16 cellular contexts compared by ENCODE assay signal in the genomic region with DNA sequence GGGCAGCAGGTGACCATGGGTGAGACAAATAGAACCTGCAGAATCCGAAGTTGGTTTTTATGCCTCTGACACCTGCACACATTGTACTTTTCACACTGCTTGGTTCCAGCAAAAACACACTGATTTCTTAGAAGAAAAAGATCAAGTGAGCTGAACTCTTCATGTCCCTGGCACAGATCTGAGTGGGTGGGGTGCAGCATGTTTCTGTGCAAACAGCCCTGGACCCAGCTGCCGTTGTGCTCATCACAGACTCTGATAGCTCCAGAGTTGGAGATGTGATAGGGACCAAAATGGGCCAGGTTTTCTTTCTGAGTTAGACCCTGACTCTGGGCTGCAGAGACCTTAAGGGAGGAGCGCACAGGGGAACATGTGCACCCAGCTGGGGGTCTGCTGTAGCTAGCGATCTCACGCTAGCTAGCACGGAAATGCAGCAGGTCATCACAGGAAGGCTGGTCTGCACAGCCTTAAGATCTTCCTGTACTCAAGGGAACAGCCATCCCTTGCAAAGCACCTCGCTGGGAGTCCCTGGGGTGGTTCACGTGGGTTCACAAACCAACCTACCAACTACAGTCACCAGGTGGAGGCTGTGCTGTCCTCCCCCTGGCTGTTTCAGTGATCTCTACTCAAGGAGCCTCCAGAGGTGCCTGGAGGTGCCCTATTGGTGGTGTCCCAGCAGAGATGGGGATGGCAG.
A peak's percentile ranks its signal among the peaks of the same experiment; 100 is the strongest.
DNase-seq lines count a peak whose midpoint lies in the region; ATAC-seq and TF ChIP-seq lines count a peak whose summit lies in the region.
"Had no signal": no experiment of that assay in that cellular context is flagged by ENCODE, and none has a peak within 500 bp of the region (broad histone marks: within the 10 kb centered on the region; RNA-seq: fewer than 3 reads in every experiment).

No MANE protein-coding gene starts in this region.

- WGBS in neuronal stem cell (ENCODE audit: extremely low coverage in 2 of 2, insufficient read length in 2 of 2, insufficient replicate concordance in 1 of 2), 2 donors = no CpG with 5 or more reads among the region's 8 CpGs

- no peak overlapping the region for H2BK12ac ChIP-seq in neuronal stem cell (ENCODE audit: low read length)

- no peak overlapping the region for H3K4me3 Mint-ChIP-seq in type B pancreatic cell

- H3K36me3 ChIP-seq in neuronal stem cell (replicated peaks in 1 of 2; ENCODE audit: control insufficient read depth in 2 of 2, insufficient read depth in 2 of 2, low read length in 2 of 2) = no peaks in the 10 kb centered on the region
- H3K36me3 ChIP-seq: HAP-1 had no signal

- H3K79me1 ChIP-seq in neuronal stem cell (ENCODE audit: low read depth, low read length) = no peaks in the 10 kb centered on the region

- peak overlapping the region; percentile 6 for H3K27ac ChIP-seq in neuronal stem cell (replicated peaks; ENCODE audit: low read length)
- H3K27ac ChIP-seq: PC-9 had no signal

- H4K8ac ChIP-seq in neuronal stem cell (ENCODE audit: low read depth, low read length) = no peak overlapping the region

- H3K27me3 Mint-ChIP-seq in type B pancreatic cell = peaks cover 30% of the 10 kb centered on the region

- no peak overlapping the region for H3K4me2 ChIP-seq in neuronal stem cell (ENCODE audit: insufficient read depth, low read length, poor library complexity, severe bottlenecking)
- H3K4me2 ChIP-seq: PC-9 had no signal

- H3K23ac ChIP-seq in neuronal stem cell (ENCODE audit: low read depth, low read length, poor library complexity) = no peak overlapping the region

- peaks cover 0 to 19% of the 10 kb centered on the region in 2 donors for H3K4me1 ChIP-seq in neuronal stem cell (ENCODE audit: control insufficient read depth in 2 of 2, insufficient read depth in 1 of 2, low read depth in 1 of 2, low read length in 2 of 2)
- H3K4me1 ChIP-seq: Caco-2, HAP-1 had no signal

- peaks cover 6% of the 10 kb centered on the region for H3K9me3 Mint-ChIP-seq in type B pancreatic cell

- H2BK15ac ChIP-seq in neuronal stem cell (ENCODE audit: low read length) = no peak overlapping the region

- H3K36me3 Mint-ChIP-seq in type B pancreatic cell = no peaks in the 10 kb centered on the region

- peak overlapping the region; percentile 5 for H2AK5ac ChIP-seq in neuronal stem cell (ENCODE audit: low read depth, low read length)

- peak overlapping the region; percentile 16 for H3K18ac ChIP-seq in neuronal stem cell (ENCODE audit: low read length)

- H3K9me3 ChIP-seq in neuronal stem cell (replicated peaks in 1 of 2; ENCODE audit: control insufficient read depth in 2 of 2, insufficient read depth in 1 of 2, low read depth in 1 of 2, low read length in 2 of 2) = no peaks in the 10 kb centered on the region
- H3K9me3 ChIP-seq: Caco-2, HAP-1 had no signal

- peaks cover 9% of the 10 kb centered on the region for H3K4me1 Mint-ChIP-seq in type B pancreatic cell (ENCODE audit: unreplicated experiment)

- H2AFZ ChIP-seq in neuronal stem cell (ENCODE audit: low read length) = no peak overlapping the region
- H2AFZ ChIP-seq: PC-9 had no signal

- H4K91ac ChIP-seq in neuronal stem cell (ENCODE audit: low read depth, low read length, poor library complexity) = no peak overlapping the region

- no peaks in the 10 kb centered on the region for H3K27me3 ChIP-seq in neuronal stem cell (ENCODE audit: control insufficient read depth in 3 of 3, insufficient read depth in 3 of 3, low read depth in 1 of 3, low read length in 3 of 3)

- no peak overlapping the region for H3K9ac ChIP-seq in neuronal stem cell (ENCODE audit: low read depth, low read length, poor library complexity)

- ATAC-seq in GM19467 (IDR thresholded peaks at IDR 0.05; ENCODE audit: unreplicated experiment) = no peak
- ATAC-seq: Right ventricle myocardium inferior had no signal

- H3K4ac ChIP-seq in neuronal stem cell (ENCODE audit: low read length) = no peak overlapping the region

- no peak overlapping the region for H3K14ac ChIP-seq in neuronal stem cell (ENCODE audit: low read length)

- H2BK5ac ChIP-seq in neuronal stem cell (ENCODE audit: low read length) = no peak overlapping the region

- no peak for TF ChIP-seq CTCF in type B pancreatic cell (conservative IDR thresholded peaks at IDR 0.05)

- no peak overlapping the region for H2BK120ac ChIP-seq in neuronal stem cell (ENCODE audit: low read depth, low read length)

- no peak overlapping the region for H3K4me3 ChIP-seq in neuronal stem cell (ENCODE audit: low read length in 2 of 2)
- H3K4me3 ChIP-seq: HAP-1, PC-9 had no signal

- DNase-seq in activated CD8-positive, alpha-beta memory T cell treated with anti-CD3 and anti-CD28 coated beads for 24 hours = peak; percentile 40
- no peak for DNase-seq in activated CD8-positive, alpha-beta memory T cell treated with anti-CD3 and anti-CD28 coated beads, Interleukin-2, amount 50 U/mL, for 4 hours
- DNase-seq in ecto neural progenitor cell (ENCODE audit: low spot score) (peak; percentile 31), neuronal stem cell (ENCODE audit: low spot score) (no peak), type B pancreatic cell (ENCODE audit: extremely low spot score, unreplicated experiment) (peak; percentile 43), GM19238 (ENCODE audit: insufficient read length, low spot score) (no peak), NCI-H524 treated with DMSO at 0.1 percent for 48 hours (lab: John Stamatoyannopoulos, UW) (no peak)
- DNase-seq: Caco-2, MV-4-11, NCI-H1436, NCI-H2081 treated with DMSO at 0.1 percent for 48 hours, NCI-H526, PC-9 had no signal

- H3K27ac Mint-ChIP-seq in type B pancreatic cell = no peak overlapping the region

Comparison
In these comparisons a context has a peak if more than half of its experiments do, and no peak if none do; other contexts are left out.
1. DNase-seq: peak in activated CD8-positive, alpha-beta memory T cell treated with anti-CD3 and anti-CD28 coated beads for 24 hours (single experiment), ecto neural progenitor cell (single experiment) and type B pancreatic cell (single experiment); none in activated CD8-positive, alpha-beta memory T cell treated with anti-CD3 and anti-CD28 coated beads, Interleukin-2, amount 50 U/mL, for 4 hours (single experiment), neuronal stem cell (single experiment), GM19238 (single experiment) and NCI-H524 treated with DMSO at 0.1 percent for 48 hours (single experiment).